14 cellular contexts compared by ENCODE assay signal in genomic region chr10:74718208-74718607, GRCh38.
DNase-seq lines count a peak whose midpoint lies in the region; ATAC-seq, FAIRE-seq and TF ChIP-seq lines count a peak whose summit lies in the region.
"Had no signal": no experiment of that assay in that cellular context is flagged by ENCODE, and none has a peak within 500 bp of the region (broad histone marks: within the 10 kb centered on the region; RNA-seq: fewer than 3 reads in every experiment).

No MANE protein-coding gene starts in this region.

- no peak overlapping the region for H2BK5ac ChIP-seq in mesendoderm (ENCODE audit: low read length)

- H3K79me2 ChIP-seq in GM12878 (ENCODE audit: control insufficient read depth, insufficient read depth, low read length) (no peaks in the 10 kb centered on the region), mesendoderm (ENCODE audit: control insufficient read depth, insufficient read depth, low read length) (no peaks in the 10 kb centered on the region)

- H2BK120ac ChIP-seq in mesendoderm (ENCODE audit: low read depth, low read length) = no peak overlapping the region

- intact Hi-C loops in GM12878 (cut with micrococcal nuclease; ENCODE audit: unreplicated experiment) (no loop called here), lower leg skin (cut with DNase I; ENCODE audit: low total_unique reads) (no loop called here)

- H4K5ac ChIP-seq in mesendoderm (ENCODE audit: low read length) = no peak overlapping the region

- no peak for TF ChIP-seq RAD21 in GM12878 (IDR thresholded peaks at IDR 0.05; ENCODE audit: insufficient read depth, low read depth, low read length)

- H3K4me2 ChIP-seq in GM12878 (ENCODE audit: control insufficient read depth, insufficient read depth) (no peak overlapping the region), mesendoderm (ENCODE audit: low read length) (no peak overlapping the region)
- H3K4me2 ChIP-seq: BLaER1 treated with 17β-estradiol and CSF1 and Interleukin-3, amounts not matched to agents 10 nM and 100 nM; GM23338 had no signal

- POLR2A ChIA-PET in HEK293 (lab: Yijun Ruan, JAX) (no interaction called here), GM12878 (lab: Charles Lee) (interaction anchor here (0.5 kb wide), 1 partner anchor 94 kb away, joined by 3 read pairs; no protein-coding TSS in a partner anchor)

- in situ Hi-C loops in GM12878 (cut with MboI) = no loop called here

- ATAC-seq in GM12878 (no peak), GM21576 (IDR thresholded peaks at IDR 0.05; ENCODE audit: unreplicated experiment) (no peak), GM21786 (IDR thresholded peaks at IDR 0.05; ENCODE audit: unreplicated experiment) (no peak)
- ATAC-seq: GM23338 had no signal

- H3K4ac ChIP-seq in mesendoderm (ENCODE audit: low read depth, low read length) = no peak overlapping the region

- H3K27me3 ChIP-seq in GM12878 (replicated peaks in 1 of 2; ENCODE audit: control insufficient read depth in 2 of 2, insufficient read depth in 2 of 2, low read length in 1 of 2) (no peaks in the 10 kb centered on the region), mesendoderm (ENCODE audit: insufficient read depth, low read length, poor library complexity) (peaks cover 2% of the 10 kb centered on the region)
- H3K27me3 ChIP-seq: BLaER1 treated with 17β-estradiol and CSF1 and Interleukin-3, amounts not matched to agents 10 nM and 100 nM had no signal

- H2AFZ ChIP-seq in GM12878 (ENCODE audit: control insufficient read depth, low read depth, low read length) = no peak overlapping the region
- H2AFZ ChIP-seq: GM23338 had no signal

- TF ChIP-seq POLR2A in GM12878 (IDR thresholded peaks at IDR 0.05; ENCODE audit: low read depth, low read length) (no peak), lower leg skin (IDR thresholded peaks at IDR 0.05) (no peak)

- no peak overlapping the region for H3K23ac ChIP-seq in mesendoderm (ENCODE audit: low read length)

- no TSS peak for BruUV-seq in GM12878 (replicated peaks; lab: Mats Ljungman, UMichigan)

- no peak for TF ChIP-seq EP300 in GM12878 (IDR thresholded peaks at IDR 0.05; ENCODE audit: borderline replicate concordance in 1 of 2, control insufficient read depth in 1 of 2, low read depth in 2 of 2, low read length in 2 of 2)

- H3K4me3 ChIP-seq in HEK293 (ENCODE audit: low read depth, low read length) (no peak overlapping the region), GM12878 (no peak overlapping the region), mesendoderm (ENCODE audit: low read length) (no peak overlapping the region), lower leg skin (ENCODE audit: low read depth, poor library complexity, severe bottlenecking) (no peak overlapping the region)
- H3K4me3 ChIP-seq: BLaER1 treated with 17β-estradiol and CSF1 and Interleukin-3, amounts not matched to agents 10 nM and 100 nM; GM23338 had no signal

- SMC1A ChIA-PET in GM12878 (lab: Charles Lee; ENCODE audit: uncharacterized antibody, unreplicated experiment) = interaction anchor here (0.7 to 1.2 kb wide), 4 partner anchors 9 to 71 kb away, joined by 3 to 4 read pairs (median 4); no protein-coding TSS in a partner anchor

- TF ChIP-seq CTCF in HEK293 (tag by site-specific recombination; IDR thresholded peaks at IDR 0.05) (no peak), GM12878 (IDR thresholded peaks at IDR 0.05 in 2 of 3, conservative IDR thresholded peaks at IDR 0.05 in 1 of 3; ENCODE audit: control insufficient read depth in 2 of 3, extremely low read depth in 1 of 3, insufficient read depth in 1 of 3, low read depth in 3 of 3, low read length in 3 of 3) (no peak), lower leg skin (IDR thresholded peaks at IDR 0.05) (no peak)

- H4K8ac ChIP-seq in mesendoderm (ENCODE audit: low read depth, low read length) = no peak overlapping the region

- H3K36me3 ChIP-seq in HEK293 (ENCODE audit: control insufficient read depth in 2 of 2, insufficient read depth in 1 of 2, low read length in 2 of 2) = no peaks in the 10 kb centered on the region; a peak in 1 of 3 replicates
- H3K36me3 ChIP-seq in GM12878 (ENCODE audit: control insufficient read depth in 2 of 2, insufficient read depth in 2 of 2, low read length in 1 of 2) = no peaks in the 10 kb centered on the region
- no peaks in the 10 kb centered on the region for H3K36me3 ChIP-seq in mesendoderm (ENCODE audit: control insufficient read depth, insufficient read depth, low read length)

- no peak overlapping the region for H2AK5ac ChIP-seq in mesendoderm (ENCODE audit: low read length)

- RAD21 ChIA-PET in GM12878 (lab: Charles Lee; ENCODE audit: unreplicated experiment) = no interaction called here

- H3K27ac ChIP-seq in HEK293 (ENCODE audit: extremely low read depth, low read depth, low read length) = no peak overlapping the region
- no peak overlapping the region for H3K27ac ChIP-seq in GM12878 (ENCODE audit: control insufficient read depth, insufficient read depth)
- H3K27ac ChIP-seq in mesendoderm (ENCODE audit: low read depth, low read length) = no peak overlapping the region
- H3K27ac ChIP-seq: BLaER1 treated with 17β-estradiol and CSF1 and Interleukin-3, amounts not matched to agents 10 nM and 100 nM had no signal

- no peak overlapping the region for H3K18ac ChIP-seq in mesendoderm (ENCODE audit: low read length)

- H4K20me1 ChIP-seq in GM12878 (ENCODE audit: control insufficient read depth, insufficient read depth) = no peaks in the 10 kb centered on the region
- H4K20me1 ChIP-seq: BLaER1 treated with 17β-estradiol and CSF1 and Interleukin-3, amounts not matched to agents 10 nM and 100 nM had no signal

- no peak overlapping the region for H3K56ac ChIP-seq in mesendoderm (ENCODE audit: low read length)

- H3K4me1 ChIP-seq in HEK293 (ENCODE audit: control insufficient read depth, insufficient read depth, low read length) (no peaks in the 10 kb centered on the region), GM12878 (ENCODE audit: control insufficient read depth, insufficient read depth, low read length) (no peaks in the 10 kb centered on the region), mesendoderm (ENCODE audit: control insufficient read depth, low read depth, low read length) (no peaks in the 10 kb centered on the region)
- H3K4me1 ChIP-seq: BLaER1 treated with 17β-estradiol and CSF1 and Interleukin-3, amounts not matched to agents 10 nM and 100 nM had no signal

- no peak overlapping the region for H2BK15ac ChIP-seq in mesendoderm (replicated peaks; ENCODE audit: low read depth)

- no peaks in the 10 kb centered on the region for H3K79me1 ChIP-seq in mesendoderm (ENCODE audit: low read length)

- DNase-seq in NCI-H69 (lab: John Stamatoyannopoulos, UW) = peak; percentile 2
- no peak for DNase-seq in GM12878 (ENCODE audit: low read depth, low spot score)
- peak; percentile 8 for DNase-seq in mesendoderm
- DNase-seq in lower leg skin (ENCODE audit: low spot score in 2 of 2) = no peak
- DNase-seq: CD4-positive, CD25-positive, alpha-beta regulatory T cell; DMS153; DMS79; GDM1; HCEC 1CT had no signal

- H3K9ac ChIP-seq in GM12878 (ENCODE audit: control insufficient read depth, insufficient read depth, low read length) = no peak overlapping the region
- H3K9ac ChIP-seq in mesendoderm (ENCODE audit: low read length) = no peak overlapping the region
- H3K9ac ChIP-seq: BLaER1 treated with 17β-estradiol and CSF1 and Interleukin-3, amounts not matched to agents 10 nM and 100 nM had no signal

- WGBS in GM12878 (ENCODE audit: insufficient coverage, insufficient replicate concordance, low lambda C conversion rate, missing lambda C conversion rate) = 100% methylated on average over 1 of the region's 1 CpG
- no CpG with 5 or more reads among the region's 1 CpG for WGBS in mesendoderm (ENCODE audit: extremely low coverage, insufficient coverage, low lambda C conversion rate)
- WGBS in lower leg skin, 2 donors = 98 to 100% methylated on average over 1 of the region's 1 CpG

- no peak for FAIRE-seq in GM12878 (lab: Jason Lieb, UNC)

- CTCF ChIA-PET in HEK293 (lab: Yijun Ruan, JAX) (no interaction called here), GM12878 (lab: Yijun Ruan, JAX) (interaction anchor here (1.2 to 1.4 kb wide), 2 partner anchors 11 to 21 kb away, joined by 3 read pairs; no protein-coding TSS in a partner anchor)

- H3K9me3 ChIP-seq in HEK293 (ENCODE audit: control insufficient read depth, insufficient read depth, low read depth, low read length) = no peaks in the 10 kb centered on the region
- H3K9me3 ChIP-seq in GM12878 (replicated peaks; ENCODE audit: control insufficient read depth, insufficient read depth, low read length) = peaks cover 8% of the 10 kb centered on the region

TF ChIP-seq in GM12878, 131 proteins besides CTCF, POLR2A, EP300 and RAD21 (continues in another document):
- TF ChIP-seq KLF5 (IDR thresholded peaks at IDR 0.05; ENCODE audit: partially characterized antibody) (peak; percentile 44), ZBTB33 (IDR thresholded peaks at IDR 0.05) (0 out of 2 replicates have a peak, but pooled peaks have one; percentile 37), RELA (IDR thresholded peaks at IDR 0.05; ENCODE audit: borderline replicate concordance, partially characterized antibody) (no peak), CBX3 (IDR thresholded peaks at IDR 0.05; ENCODE audit: borderline replicate concordance, low read depth) (0 out of 2 replicates have a peak, but pooled peaks have one; percentile 72), SUZ12 (IDR thresholded peaks at IDR 0.05; ENCODE audit: unreplicated experiment) (no peak), IKZF2 (IDR thresholded peaks at IDR 0.05) (no peak), CBX5 (IDR thresholded peaks at IDR 0.05; ENCODE audit: low read depth) (peak; percentile 81)

Comparison
In these comparisons a context has a peak if more than half of its experiments do, and no peak if none do; other contexts are left out.
1. DNase-seq: peak in NCI-H69 (single experiment) and mesendoderm (single experiment); none in GM12878 (single experiment) and lower leg skin (0 of 2).